ENCODE assay signal across 21 cellular contexts in the genomic region with DNA sequence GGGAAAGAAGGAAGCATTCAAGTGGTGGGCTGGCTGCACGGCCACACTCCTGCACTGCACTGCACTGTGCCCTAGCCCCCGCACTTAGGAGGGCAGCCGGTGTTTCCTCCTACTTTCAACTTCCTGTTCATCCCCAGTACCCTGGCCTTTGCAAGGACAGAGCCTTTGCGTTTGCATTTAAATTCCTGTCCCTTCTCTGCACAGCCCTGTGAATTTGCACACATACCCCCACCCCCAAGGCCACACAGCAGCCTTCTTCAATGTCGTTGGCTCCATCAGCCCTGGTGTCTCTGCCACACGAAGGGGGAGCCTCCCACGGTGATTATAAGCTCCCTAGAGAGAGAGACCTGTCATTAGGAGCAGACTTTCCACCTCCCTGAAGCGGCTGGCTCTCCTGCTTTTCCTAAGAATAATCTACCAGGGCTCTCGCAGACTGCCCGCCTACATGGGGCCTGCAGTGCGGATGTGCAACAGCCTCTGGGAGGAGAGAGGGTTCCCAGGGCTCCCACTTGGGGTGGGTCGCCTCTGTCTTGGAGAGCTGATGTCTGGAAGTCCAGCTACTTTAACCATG. TPM values are rescaled to one million over a fixed set of nuclear protein-coding genes. Genes with fewer than 3 reads are reported as not detected.
DNase-seq lines count a peak whose midpoint lies in the region; ATAC-seq, FAIRE-seq and TF ChIP-seq lines count a peak whose summit lies in the region.
"Had no signal": no experiment of that assay in that cellular context is flagged by ENCODE, and none has a peak within 500 bp of the region (broad histone marks: within the 10 kb centered on the region; RNA-seq: fewer than 3 reads in every experiment).

No MANE protein-coding gene starts in this region.

- H3F3A ChIP-seq in DOHH2 (ENCODE audit: control insufficient read depth, insufficient read depth) = no peaks in the 10 kb centered on the region; the same call in 1 of the 2 replicates

- no peak overlapping the region for H2AFZ ChIP-seq in GM12878 (ENCODE audit: control insufficient read depth, low read depth, low read length)

- WGBS in GM12878 (ENCODE audit: insufficient coverage, insufficient replicate concordance, low lambda C conversion rate, missing lambda C conversion rate) = 47% methylated on average over 12 of the region's 12 CpGs

- H3K4me1 Mint-ChIP-seq in nephron progenitor cell = peaks cover 78% of the 10 kb centered on the region

- H3K4me3 ChIP-seq in DOHH2 (ENCODE audit: low read length) (peak overlapping the region; percentile 15; the same call in 1 of the 2 replicates), GM12878 (no peak overlapping the region)
- H3K4me3 ChIP-seq: K562, prostate gland, upper lobe of left lung had no signal

- BruUV-seq in GM12878 (replicated peaks; lab: Mats Ljungman, UMichigan) = no TSS peak

- TF ChIP-seq POLR2A in GM12878 (IDR thresholded peaks at IDR 0.05; ENCODE audit: low read depth, low read length) = no peak

- H3K27ac ChIP-seq in DOHH2 (ENCODE audit: low read depth, low read length) (no peak overlapping the region), GM12878 (ENCODE audit: control insufficient read depth, insufficient read depth) (no peak overlapping the region)
- H3K27ac ChIP-seq: prostate gland, upper lobe of left lung had no signal

- FAIRE-seq in GM12878 (lab: Jason Lieb, UNC) = no peak
- FAIRE-seq: bronchial epithelial cell, K562 had no signal

- H3K27ac Mint-ChIP-seq in nephron progenitor cell = peak overlapping the region; percentile 71
- H3K27ac Mint-ChIP-seq: activated naive CD8-positive, alpha-beta T cell treated with anti-CD3 and anti-CD28 coated beads, Interleukin-2, amount 50 U/mL, for 24 hours had no signal

- H3K4me2 ChIP-seq in DOHH2 (ENCODE audit: low read length) (peak overlapping the region; percentile 44), GM12878 (ENCODE audit: control insufficient read depth, insufficient read depth) (no peak overlapping the region)
- H3K4me2 ChIP-seq: SK-N-SH had no signal

- no peak for TF ChIP-seq EP300 in GM12878 (IDR thresholded peaks at IDR 0.05; ENCODE audit: borderline replicate concordance in 1 of 2, control insufficient read depth in 1 of 2, low read depth in 2 of 2, low read length in 2 of 2)

- peaks cover 15% of the 10 kb centered on the region for H3K4me1 ChIP-seq in DOHH2 (ENCODE audit: control insufficient read depth, low read length)
- 0 out of 2 replicates have a peak, but pooled peaks cover 3% of the 10 kb centered on the region for H3K4me1 ChIP-seq in GM12878 (ENCODE audit: control insufficient read depth, insufficient read depth, low read length)
- H3K4me1 ChIP-seq: upper lobe of left lung had no signal

- intact Hi-C loops in GM12878 (cut with micrococcal nuclease; ENCODE audit: unreplicated experiment) = no loop called here

- no peak for TF ChIP-seq CTCF in DOHH2 (IDR thresholded peaks at IDR 0.05; ENCODE audit: low read depth, low read length, poor library complexity, severe bottlenecking)
- TF ChIP-seq CTCF in GM12878 (IDR thresholded peaks at IDR 0.05 in 2 of 3, conservative IDR thresholded peaks at IDR 0.05 in 1 of 3; ENCODE audit: control insufficient read depth in 2 of 3, extremely low read depth in 1 of 3, insufficient read depth in 1 of 3, low read depth in 3 of 3, low read length in 3 of 3) = no peak
- no peak for TF ChIP-seq CTCF in nephron progenitor cell (IDR thresholded peaks at IDR 0.05)
- no peak for TF ChIP-seq CTCF in GM20000 (IDR thresholded peaks at IDR 0.05; ENCODE audit: extremely low read depth, missing control alignments)

- no peak overlapping the region for H3K9ac ChIP-seq in GM12878 (ENCODE audit: control insufficient read depth, insufficient read depth, low read length)
- H3K9ac ChIP-seq: SK-N-SH had no signal

- in situ Hi-C loops in KBM-7 (cut with MboI; ENCODE audit: low pct_unique_long_range_greater_than_20kb, low sequenced_read_pairs) (no loop called here), GM12878 (cut with MboI) (no loop called here)

- H3K36me3 ChIP-seq in DOHH2 (ENCODE audit: control insufficient read depth, low read length) (no peaks in the 10 kb centered on the region), GM12878 (ENCODE audit: control insufficient read depth in 2 of 2, insufficient read depth in 2 of 2, low read length in 1 of 2) (no peaks in the 10 kb centered on the region)
- H3K36me3 ChIP-seq: prostate gland, upper lobe of left lung had no signal

- H3K27me3 Mint-ChIP-seq in nephron progenitor cell (ENCODE audit: low read depth, poor library complexity) = peaks cover 14% of the 10 kb centered on the region

- H3K9me3 ChIP-seq in DOHH2 (ENCODE audit: control insufficient read depth, insufficient read depth, low read length) = no peaks in the 10 kb centered on the region
- H3K9me3 ChIP-seq in GM12878 (replicated peaks; ENCODE audit: control insufficient read depth, insufficient read depth, low read length) = no peaks in the 10 kb centered on the region
- H3K9me3 ChIP-seq: prostate gland, SK-N-SH, upper lobe of left lung had no signal

- ATAC-seq in GM12878 = peak; percentile 59; the same call in 2 of the 3 replicates
- ATAC-seq in GM19395 (IDR thresholded peaks at IDR 0.05; ENCODE audit: unreplicated experiment) = no peak
- ATAC-seq: activated naive CD8-positive, alpha-beta T cell treated with anti-CD3 and anti-CD28 coated beads, Interleukin-2, amount 50 U/mL, for 24 hours; K562; left lobe of liver had no signal

- CTCF ChIA-PET in GM12878 (lab: Yijun Ruan, JAX) = interaction anchor here (0.9 to 2.7 kb wide), 5 partner anchors 10 to 35 kb away, joined by 3 to 14 read pairs (median 5); no protein-coding TSS in a partner anchor

- RAD21 ChIA-PET in GM12878 (lab: Charles Lee; ENCODE audit: unreplicated experiment) = interaction anchor here (0.7 kb wide), 1 partner anchor 17 kb away, joined by 3 read pairs; no protein-coding TSS in a partner anchor

- SMC1A ChIA-PET in GM12878 (lab: Charles Lee; ENCODE audit: uncharacterized antibody, unreplicated experiment) = interaction anchor here (0.7 to 1.7 kb wide), 3 partner anchors 10 to 18 kb away, joined by 3 to 6 read pairs (median 4); no protein-coding TSS in a partner anchor

- DNase-seq in KBM-7 (peak; percentile 65), GM12878 (ENCODE audit: low read depth, low spot score) (no peak), nephron progenitor cell (peak; percentile 21), 8988T (no peak), GM20000 (ENCODE audit: low spot score) (no peak), globus pallidus (ENCODE audit: low spot score) (no peak)
- DNase-seq: activated CD4-positive, alpha-beta T cell treated with anti-CD3 and anti-CD28 coated beads, Interleukin-2, amount 50 U/mL, for 4 hours; activated naive CD8-positive, alpha-beta T cell treated with anti-CD3 and anti-CD28 coated beads, Interleukin-2, amount 50 U/mL, for 24 hours; C1 segment of cervical spinal cord; DMS79; NCI-H1105 treated with DMSO at 0.1 percent for 48 hours; NCI-H226; SK-N-SH; stimulated activated naive CD4-positive, alpha-beta T cell treated with Interleukin-2 at 50 U/mL for 16 hours; upper lobe of left lung had no signal

- no peaks in the 10 kb centered on the region for H3K36me3 Mint-ChIP-seq in nephron progenitor cell (ENCODE audit: low read depth)

- peak overlapping the region; percentile 58 for H3K4me3 Mint-ChIP-seq in nephron progenitor cell
- H3K4me3 Mint-ChIP-seq: activated naive CD8-positive, alpha-beta T cell treated with anti-CD3 and anti-CD28 coated beads, Interleukin-2, amount 50 U/mL, for 24 hours had no signal

- TF ChIP-seq RAD21 in GM12878 (IDR thresholded peaks at IDR 0.05; ENCODE audit: insufficient read depth, low read depth, low read length) = no peak

- no peaks in the 10 kb centered on the region for H3K9me2 ChIP-seq in DOHH2 (replicated peaks; ENCODE audit: control insufficient read depth, low read length)
- H3K9me2 ChIP-seq: SK-N-SH had no signal

- no peaks in the 10 kb centered on the region for H3K9me3 Mint-ChIP-seq in nephron progenitor cell
- H3K9me3 Mint-ChIP-seq: activated naive CD8-positive, alpha-beta T cell treated with anti-CD3 and anti-CD28 coated beads, Interleukin-2, amount 50 U/mL, for 24 hours had no signal

- POLR2A ChIA-PET in GM12878 (lab: Charles Lee) = interaction anchor here (1.5 kb wide), 1 partner anchor 10 kb away, joined by 4 read pairs; no protein-coding TSS in a partner anchor

- 0 out of 2 replicates have a peak, but pooled peaks cover 2% of the 10 kb centered on the region for H3K27me3 ChIP-seq in DOHH2 (ENCODE audit: control insufficient read depth, low read length)
- no peaks in the 10 kb centered on the region for H3K27me3 ChIP-seq in GM12878 (replicated peaks in 1 of 2; ENCODE audit: control insufficient read depth in 2 of 2, insufficient read depth in 2 of 2, low read length in 1 of 2)
- H3K27me3 ChIP-seq: upper lobe of left lung had no signal

- no peaks in the 10 kb centered on the region for H3K79me2 ChIP-seq in DOHH2 (ENCODE audit: control insufficient read depth, low read length)
- H3K79me2 ChIP-seq in GM12878 (ENCODE audit: control insufficient read depth, insufficient read depth, low read length) = no peaks in the 10 kb centered on the region

- H4K20me1 ChIP-seq in DOHH2 (ENCODE audit: control insufficient read depth, insufficient read depth, low read depth, low read length) (no peaks in the 10 kb centered on the region), GM12878 (ENCODE audit: control insufficient read depth, insufficient read depth) (no peaks in the 10 kb centered on the region)

RNA-seq across cellular contexts. Expression of gene SLC45A3, which starts 13.2 kb away (rescaled TPM):
- total RNA-seq in GM12878 (2013; cell fraction: nucleolus; rRNA removed) = 17.9 and 20.3 TPM in 2 replicates
- total RNA-seq in GM12878 (2014; rRNA removed) (8.8 and 10.3 TPM in 2 replicates), GM12878 (2014; rRNA removed; fragmentation: Illumina TruSeq; extraction: Trizol) (3.8 and 4.4 TPM in 2 replicates), GM12878 (2021) (9.8 and 9.9 TPM in 2 replicates)
- 1.1 TPM for polyA plus RNA-seq in GM12878 (2011; ENCODE audit: low read depth)
- polyA plus RNA-seq in GM12878 (2011; rRNA removed) (6.5 and 10.2 TPM in 2 replicates), GM12878 (2014; fragmentation: Illumina TruSeq; extraction: Trizol) (3.7 and 3.9 TPM in 2 replicates), GM12878 (2014; fragmentation: Nextera tagmentation; extraction: Ambion mirVana) (under 1 TPM; 0.26 to 0.60 TPM), GM12878 (2014; rRNA removed) (7.2 and 7.5 TPM in 2 replicates), GM12878 (2016; fragmentation: Nextera tagmentation; extraction: Ambion mirVana) (1 to 10 TPM; 1.2 to 1.4 TPM)
- polyA plus RNA-seq in GM12878 (2011; cell fraction: cytosol; rRNA removed) = 10.3 and 13.0 TPM in 2 replicates
- 28.7 and 39.6 TPM in 2 replicates for polyA plus RNA-seq in GM12878 (2011; cell fraction: nucleus; rRNA removed)
- 2.1 TPM in 2 replicates for polyA plus RNA-seq in GM12878 (2012)
- 4.8 and 7.7 TPM in 2 replicates for polyA minus RNA-seq in GM12878 (2011; rRNA and poly(A)+ RNA removed)
- 2.4 and 3.7 TPM in 2 replicates for polyA minus RNA-seq in GM12878 (2011; cell fraction: cytosol; rRNA and poly(A)+ RNA removed)
- 5.4 and 8.4 TPM in 2 replicates for polyA minus RNA-seq in GM12878 (2011; cell fraction: nucleus; rRNA and poly(A)+ RNA removed)

RNA-seq across cellular contexts. Expression of gene NUCKS1, which starts 56.5 kb away (rescaled TPM):
- 43.7 and 102 TPM in 2 replicates for total RNA-seq in GM12878 (2013; cell fraction: nucleolus; rRNA removed)
- total RNA-seq in GM12878 (2014; rRNA removed) (55.4 and 81.8 TPM in 2 replicates), GM12878 (2014; rRNA removed; fragmentation: Illumina TruSeq; extraction: Trizol) (127 and 135 TPM in 2 replicates), GM12878 (2021) (126 and 133 TPM in 2 replicates)
- 21.8 TPM for polyA plus RNA-seq in GM12878 (2011; ENCODE audit: low read depth)
- polyA plus RNA-seq in GM12878 (2011; rRNA removed) (68.3 and 124 TPM in 2 replicates), GM12878 (2014; fragmentation: Illumina TruSeq; extraction: Trizol) (98.4 and 130 TPM in 2 replicates), GM12878 (2014; fragmentation: Nextera tagmentation; extraction: Ambion mirVana) (10 to 100 TPM; 40.5 to 41.7 TPM), GM12878 (2014; rRNA removed) (47.3 and 60.3 TPM in 2 replicates), GM12878 (2016; fragmentation: Nextera tagmentation; extraction: Ambion mirVana) (10 to 100 TPM; 53.5 to 55.7 TPM)
- polyA plus RNA-seq in GM12878 (2011; cell fraction: cytosol; rRNA removed) = 25.5 and 27.9 TPM in 2 replicates
- 14.5 and 18.7 TPM in 2 replicates for polyA plus RNA-seq in GM12878 (2011; cell fraction: nucleus; rRNA removed)
- polyA plus RNA-seq in GM12878 (2012) = 39.6 and 47.4 TPM in 2 replicates
- 63.1 and 97.2 TPM in 2 replicates for polyA minus RNA-seq in GM12878 (2011; rRNA and poly(A)+ RNA removed)
- 28.1 and 33.3 TPM in 2 replicates for polyA minus RNA-seq in GM12878 (2011; cell fraction: cytosol; rRNA and poly(A)+ RNA removed)
- polyA minus RNA-seq in GM12878 (2011; cell fraction: nucleus; rRNA and poly(A)+ RNA removed) = 29.3 and 34.8 TPM in 2 replicates

Comparison
In these comparisons a context has a peak if more than half of its experiments do, and no peak if none do; other contexts are left out.
1. DNase-seq: peak in KBM-7 (single experiment) and nephron progenitor cell (single experiment); none in GM12878 (single experiment), 8988T (single experiment), GM20000 (single experiment) and globus pallidus (single experiment).